ENCODE assay signal across 21 cellular contexts in genomic region chr11:19602406-19602805, GRCh38.
"Had no signal": no experiment of that assay in that cellular context is flagged by ENCODE, and none has a peak within 500 bp of the region (broad histone marks: within the 10 kb centered on the region; RNA-seq: fewer than 3 reads in every experiment).

No MANE protein-coding gene starts in this region.

- H3K4me1 Mint-ChIP-seq: central memory CD8-positive, alpha-beta T cell; memory B cell; naive B cell had no signal

- H3K36me3 Mint-ChIP-seq: memory B cell, naive B cell had no signal

- ATAC-seq: gastrocnemius medialis, left cardiac atrium, lower lobe of right lung, psoas muscle, right lobe of liver had no signal

- H3K27ac Mint-ChIP-seq: memory B cell, naive B cell, nephron progenitor cell had no signal

- DNase-seq: cortex of kidney; dorsolateral prefrontal cortex; effector CD8-positive, alpha-beta T cell; gastrocnemius medialis; glutamatergic neuron; left cardiac atrium; left ventricle myocardium inferior; lower lobe of right lung; midbrain; naive B cell; nephron progenitor cell; psoas muscle; retina; right lobe of liver; stimulated activated CD4-positive, alpha-beta T cell treated with anti-CD3 and anti-CD28 coated beads, Interleukin-2, amount 100 ng/mL, for 48 hours; stimulated activated naive CD4-positive, alpha-beta T cell treated with Interleukin-2 at 50 U/mL for 16 hours; thyroid gland; upper lobe of left lung had no signal

- H3K27me3 ChIP-seq: dorsolateral prefrontal cortex, gastrocnemius medialis, right lobe of liver, thyroid gland had no signal

- H3K36me3 ChIP-seq: gastrocnemius medialis, left ventricle myocardium inferior, lower lobe of right lung, right lobe of liver, thyroid gland, upper lobe of left lung had no signal

- H3K4me3 Mint-ChIP-seq: central memory CD8-positive, alpha-beta T cell; memory B cell; naive B cell; nephron progenitor cell had no signal

- H3K4me1 ChIP-seq: right lobe of liver had no signal

- H3K27ac ChIP-seq: dorsolateral prefrontal cortex, gastrocnemius medialis, left ventricle myocardium inferior, lower lobe of right lung, psoas muscle, right lobe of liver, skin epidermis, thyroid gland, upper lobe of left lung had no signal

- H3K4me3 ChIP-seq: dorsolateral prefrontal cortex, gastrocnemius medialis, left ventricle myocardium inferior, lower lobe of right lung, psoas muscle, right lobe of liver, skin epidermis, thyroid gland, upper lobe of left lung had no signal

- H3K9me3 ChIP-seq: gastrocnemius medialis, left ventricle myocardium inferior, lower lobe of right lung, psoas muscle, right lobe of liver, thyroid gland, upper lobe of left lung had no signal
